Comparison of ENCODE assay signal across 8 cellular contexts in the genomic region with DNA sequence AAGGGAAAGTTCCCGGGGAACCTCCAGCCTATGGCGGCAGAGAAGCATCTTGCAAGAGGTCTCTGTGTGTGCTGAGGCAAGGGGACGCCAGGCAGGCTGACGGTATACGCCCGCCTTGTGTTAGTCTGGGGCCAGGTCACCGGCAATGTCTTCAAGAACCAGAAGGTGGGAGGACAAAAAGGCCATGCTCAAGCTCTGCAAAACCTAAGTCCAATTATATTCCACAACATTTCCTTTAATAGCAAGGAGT. TPM values are rescaled to one million over a fixed set of nuclear protein-coding genes. Genes with fewer than 3 reads are reported as not detected.
A peak's percentile ranks its signal among the peaks of the same experiment; 100 is the strongest.
DNase-seq lines count a peak whose midpoint lies in the region; ATAC-seq and TF ChIP-seq lines count a peak whose summit lies in the region.

No MANE protein-coding gene starts in this region.

- ATAC-seq in GM18907 (IDR thresholded peaks at IDR 0.05; ENCODE audit: unreplicated experiment) (no peak), GM18520 (IDR thresholded peaks at IDR 0.05; ENCODE audit: unreplicated experiment) (no peak)

- H3K4me1 ChIP-seq in ACC112 (ENCODE audit: control insufficient read depth, insufficient read depth, low read length, unreplicated experiment) (peaks cover 19% of the 10 kb centered on the region), vagina (peaks cover 31% of the 10 kb centered on the region)

- H3K4me3 ChIP-seq in ACC112 (ENCODE audit: low read depth, low read length) (peak overlapping the region; percentile 83), H7 (ENCODE audit: insufficient read depth, low read depth, low read length) (peak overlapping the region; percentile 69), lower leg skin (ENCODE audit: low read depth, poor library complexity, severe bottlenecking) (peak overlapping the region; percentile 61), vagina (peak overlapping the region; percentile 65 to 97)

- H3K36me3 ChIP-seq in ACC112 (ENCODE audit: insufficient read depth, low read length) (peaks cover 13% of the 10 kb centered on the region; the same call in 1 of the 2 replicates), H7 (replicated peaks; ENCODE audit: control insufficient read depth, insufficient read depth, low read length) (peaks cover 19% of the 10 kb centered on the region), vagina (peaks cover 0 to 25% of the 10 kb centered on the region in 2 donors)

- WGBS in lower leg skin, 2 donors: 0 to 1% methylated on average over 7 of the region's 7 CpGs

- peak overlapping the region; percentile 93 for H3K4me3 Mint-ChIP-seq in activated naive CD8-positive, alpha-beta T cell treated with anti-CD3 and anti-CD28 coated beads for 36 hours

- peaks cover 21% of the 10 kb centered on the region for H3K36me3 Mint-ChIP-seq in activated naive CD8-positive, alpha-beta T cell treated with anti-CD3 and anti-CD28 coated beads for 36 hours

- peaks cover 33% of the 10 kb centered on the region for H3K4me1 Mint-ChIP-seq in activated naive CD8-positive, alpha-beta T cell treated with anti-CD3 and anti-CD28 coated beads for 36 hours

- H3K27me3 ChIP-seq in ACC112 (ENCODE audit: insufficient read depth, low read length) (no peaks in the 10 kb centered on the region), H7 (ENCODE audit: control insufficient read depth, insufficient read depth, low read length) (no peaks in the 10 kb centered on the region), vagina (no peaks in the 10 kb centered on the region)

- H2AFZ ChIP-seq in ACC112 (ENCODE audit: low read length, unreplicated experiment): no peak overlapping the region

- TF ChIP-seq CTCF in lower leg skin (IDR thresholded peaks at IDR 0.05) (no peak), vagina (IDR thresholded peaks at IDR 0.05) (no peak)

- H3K9me3 Mint-ChIP-seq in activated naive CD8-positive, alpha-beta T cell treated with anti-CD3 and anti-CD28 coated beads for 36 hours: no peaks in the 10 kb centered on the region

- intact Hi-C loops in lower leg skin (cut with DNase I; ENCODE audit: low total_unique reads): no loop called here
- intact Hi-C loops in vagina (cut with DNase I): loop anchor here (10.0 kb wide), 1 partner anchor 89 kb away; a partner anchor contains a TSS

- peak overlapping the region; percentile 84 for H3K27ac ChIP-seq in ACC112 (ENCODE audit: low read depth, low read length)
- peak overlapping the region; percentile 94 for H3K27ac ChIP-seq in vagina

- H3K27me3 Mint-ChIP-seq in activated naive CD8-positive, alpha-beta T cell treated with anti-CD3 and anti-CD28 coated beads for 36 hours: no peaks in the 10 kb centered on the region

- peaks cover 64% of the 10 kb centered on the region for H3K79me2 ChIP-seq in ACC112 (ENCODE audit: control insufficient read depth, insufficient read depth, low read length, unreplicated experiment)

- TF ChIP-seq POLR2A in lower leg skin (IDR thresholded peaks at IDR 0.05) (no peak), vagina (IDR thresholded peaks at IDR 0.05) (no peak)

- DNase-seq in H7 (no peak), lower leg skin (ENCODE audit: low spot score in 2 of 2) (no peak), vagina (ENCODE audit: extremely low spot score in 2 of 2) (no peak), HCEC 1CT (no peak)
- no peak for DNase-seq in activated naive CD8-positive, alpha-beta T cell treated with anti-CD3 and anti-CD28 coated beads for 36 hours

- no peaks in the 10 kb centered on the region for H3K9me3 ChIP-seq in vagina

- peak overlapping the region; percentile 95 for H3K27ac Mint-ChIP-seq in activated naive CD8-positive, alpha-beta T cell treated with anti-CD3 and anti-CD28 coated beads for 36 hours

RNA-seq across cellular contexts. Expression of a gene that starts 0.3 kb away (rescaled TPM):
- total RNA-seq in H7 (2014; rRNA removed; shearing (Covaris generic)): 16.4 and 19.9 TPM in 2 replicates
- 10 to 100 TPM; 17.3 to 18.5 TPM for total RNA-seq in activated naive CD8-positive, alpha-beta T cell treated with anti-CD3 and anti-CD28 coated beads for 36 hours
- total RNA-seq in lower leg skin (10 to 100 TPM; 10.0 to 19.2 (median 12.6) TPM), vagina (5.4 TPM)

RNA-seq across cellular contexts. Expression of a gene that starts 0.5 kb away (rescaled TPM):
- 28.8 and 30.0 TPM in 2 replicates for total RNA-seq in H7 (2014; rRNA removed; shearing (Covaris generic))
- 10 to 100 TPM; 20.0 to 21.8 TPM for total RNA-seq in activated naive CD8-positive, alpha-beta T cell treated with anti-CD3 and anti-CD28 coated beads for 36 hours
- total RNA-seq in lower leg skin: 10 to 100 TPM; 25.4 to 30.3 (median 27.1) TPM
- total RNA-seq in vagina: 10.6 TPM

RNA-seq across cellular contexts. Expression of a gene that starts 15.0 kb away (rescaled TPM):
- total RNA-seq in H7 (2014; rRNA removed; shearing (Covaris generic)): 1.3 and 4.5 TPM in 2 replicates
- 1 to 10 TPM; 3.0 to 3.1 TPM for total RNA-seq in activated naive CD8-positive, alpha-beta T cell treated with anti-CD3 and anti-CD28 coated beads for 36 hours
- 1 to 10 TPM; 2.3 to 3.8 (median 2.7) TPM for total RNA-seq in lower leg skin
- 2.0 TPM for total RNA-seq in vagina

RNA-seq across cellular contexts. Expression of a gene that starts 20.8 kb away (rescaled TPM):
- 127 and 135 TPM in 2 replicates for total RNA-seq in H7 (2014; rRNA removed; shearing (Covaris generic))
- total RNA-seq in activated naive CD8-positive, alpha-beta T cell treated with anti-CD3 and anti-CD28 coated beads for 36 hours: 10 to 100 TPM; 57.9 to 61.3 TPM
- 10 to 100 TPM; 43.7 to 95.5 (median 73.6) TPM for total RNA-seq in lower leg skin
- 123 TPM for total RNA-seq in vagina

RNA-seq across cellular contexts. Expression of a gene that starts 34.4 kb away (rescaled TPM):
- total RNA-seq in H7 (2014; rRNA removed; shearing (Covaris generic)): 52.7 and 64.0 TPM in 2 replicates
- 10 to 100 TPM; 45.5 to 49.3 TPM for total RNA-seq in activated naive CD8-positive, alpha-beta T cell treated with anti-CD3 and anti-CD28 coated beads for 36 hours
- 10 to 100 TPM; 60.7 to 85.3 (median 78.6) TPM for total RNA-seq in lower leg skin
- total RNA-seq in vagina: 48.9 TPM
